Comparison of ENCODE assay signal across 22 cellular contexts in the genomic region with DNA sequence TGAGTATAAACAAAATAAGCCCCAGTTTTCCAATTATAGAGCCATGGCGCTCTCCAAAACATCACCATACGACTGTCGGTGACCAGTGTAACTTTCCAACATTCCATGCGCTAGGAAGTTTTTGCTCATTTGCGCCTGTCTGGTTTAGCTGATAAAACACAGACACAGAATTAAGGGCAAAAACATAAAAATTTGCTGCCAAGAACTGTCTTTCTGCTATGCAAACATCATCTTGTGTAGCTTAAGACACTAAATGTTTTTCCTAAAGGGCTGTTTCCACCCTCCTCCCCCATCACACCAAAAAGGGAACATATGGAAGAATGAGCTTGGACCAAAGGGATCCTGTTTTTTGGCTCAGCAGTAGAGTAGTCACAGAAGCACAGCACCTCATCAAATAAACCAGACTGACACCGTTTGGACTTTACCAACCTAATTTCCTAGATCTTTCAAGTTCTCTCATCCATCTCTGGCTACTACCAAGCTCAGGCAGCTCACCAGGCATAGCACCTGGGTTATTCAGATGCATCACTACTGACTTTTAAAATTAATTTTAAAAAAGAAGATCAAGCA.
DNase-seq lines count a peak whose midpoint lies in the region; ATAC-seq, FAIRE-seq and TF ChIP-seq lines count a peak whose summit lies in the region.
"Had no signal": no experiment of that assay in that cellular context is flagged by ENCODE, and none has a peak within 500 bp of the region (broad histone marks: within the 10 kb centered on the region; RNA-seq: fewer than 3 reads in every experiment).

No MANE protein-coding gene starts in this region.

- H3K27ac ChIP-seq in liver (ENCODE audit: low read depth in 1 of 2, low read length in 2 of 2) (no peak overlapping the region), HepG2 (ENCODE audit: extremely low read length, insufficient read depth, low read length) (no peak overlapping the region), endothelial cell of umbilical vein (ENCODE audit: insufficient read depth, low read depth, low read length) (no peak overlapping the region), pancreas (no peak overlapping the region)
- H3K27ac ChIP-seq: SK-N-MC had no signal

- H3K4me1 ChIP-seq in liver (ENCODE audit: control insufficient read depth in 4 of 4, insufficient read depth in 4 of 4, low read length in 3 of 4), result no peaks in the 10 kb centered on the region
- H3K4me1 ChIP-seq in HepG2 (ENCODE audit: insufficient read depth, low read length), result no peaks in the 10 kb centered on the region
- peaks cover 3% of the 10 kb centered on the region for H3K4me1 ChIP-seq in endothelial cell of umbilical vein (ENCODE audit: control insufficient read depth, extremely low read depth, insufficient read depth, low read length)
- H3K4me1 ChIP-seq in pancreas, result no peaks in the 10 kb centered on the region

- dilution Hi-C loops in endothelial cell of umbilical vein (cut with MboI; ENCODE audit: extremely low pct_ligation_motif_present, low sequenced_read_pairs), result no loop called here

- ATAC-seq in HepG2, result no peak
- ATAC-seq in pancreas, result no peak

- no peaks in the 10 kb centered on the region for H3K9me1 ChIP-seq in endothelial cell of umbilical vein (replicated peaks; ENCODE audit: control insufficient read depth, extremely low read depth, insufficient read depth, low read length)

- CTCF ChIA-PET in HepG2 (lab: Yijun Ruan, JAX; ENCODE audit: low intra/inter-chr PET ratio, low total read pairs) (no interaction called here), endothelial cell of umbilical vein (lab: Charles Lee) (no interaction called here)

- FAIRE-seq in HepG2 (lab: Jason Lieb, UNC) (no peak), endothelial cell of umbilical vein (lab: Jason Lieb, UNC) (no peak), pancreas (lab: Jason Lieb, UNC) (no peak)
- FAIRE-seq: GM18507, H54, HTR-8/SVneo, RCC 7860 had no signal

- no peak overlapping the region for H2AFZ ChIP-seq in HepG2 (ENCODE audit: low read length)
- no peak overlapping the region for H2AFZ ChIP-seq in endothelial cell of umbilical vein (ENCODE audit: low read depth, low read length)

- TF ChIP-seq RAD21 in liver (IDR thresholded peaks at IDR 0.05) (no peak), HepG2 (CRISPR knock-in tag; IDR thresholded peaks at IDR 0.05) (no peak)

- TF ChIP-seq CTCF in liver (IDR thresholded peaks at IDR 0.05; ENCODE audit: low read depth, low read length, missing input control) (no peak), HepG2 (CRISPR knock-in tag; IDR thresholded peaks at IDR 0.05) (no peak), endothelial cell of umbilical vein (IDR thresholded peaks at IDR 0.05; ENCODE audit: extremely low read depth in 1 of 2, insufficient read depth in 1 of 2, low read depth in 1 of 2, low read length in 2 of 2) (no peak), pancreas (IDR thresholded peaks at IDR 0.05) (no peak)

- no peaks in the 10 kb centered on the region for H3K9me3 ChIP-seq in liver (ENCODE audit: control insufficient read depth in 4 of 4, low read length in 3 of 4)
- no peaks in the 10 kb centered on the region for H3K9me3 ChIP-seq in HepG2 (ENCODE audit: low read length)
- no peaks in the 10 kb centered on the region for H3K9me3 ChIP-seq in endothelial cell of umbilical vein (replicated peaks; ENCODE audit: control insufficient read depth, insufficient read depth, low read length)
- H3K9me3 ChIP-seq in pancreas, result no peaks in the 10 kb centered on the region
- H3K9me3 ChIP-seq: MG63 had no signal

- POLR2A ChIA-PET in HepG2 (lab: Yijun Ruan, JAX), result no interaction called here
- POLR2A ChIA-PET in endothelial cell of umbilical vein (lab: Charles Lee), result no interaction called here

- H3K27me3 ChIP-seq in liver (ENCODE audit: control insufficient read depth in 4 of 4, insufficient read depth in 4 of 4, low read length in 3 of 4), result no peaks in the 10 kb centered on the region
- no peaks in the 10 kb centered on the region; a peak in 1 of 5 replicates for H3K27me3 ChIP-seq in HepG2 (ENCODE audit: control insufficient read depth in 1 of 2, insufficient read depth in 2 of 2, low read length in 2 of 2)
- no peaks in the 10 kb centered on the region for H3K27me3 ChIP-seq in endothelial cell of umbilical vein (ENCODE audit: control insufficient read depth in 2 of 2, insufficient read depth in 2 of 2, low read length in 2 of 2)
- no peaks in the 10 kb centered on the region for H3K27me3 ChIP-seq in pancreas
- H3K27me3 ChIP-seq: MG63 had no signal

- H3K79me2 ChIP-seq in HepG2 (ENCODE audit: insufficient read depth, low read length) (no peaks in the 10 kb centered on the region), endothelial cell of umbilical vein (ENCODE audit: control insufficient read depth, insufficient read depth, low read length) (no peaks in the 10 kb centered on the region)

- no peak overlapping the region for H3K4me3 ChIP-seq in liver (ENCODE audit: low read depth in 1 of 3, low read length in 3 of 3)
- H3K4me3 ChIP-seq in HepG2 (replicated peaks in 1 of 3; ENCODE audit: insufficient read depth in 1 of 3, low read depth in 2 of 3, low read length in 3 of 3), result no peak overlapping the region
- H3K4me3 ChIP-seq in endothelial cell of umbilical vein (replicated peaks in 1 of 3; ENCODE audit: insufficient read depth in 1 of 3, low read depth in 1 of 3, low read length in 3 of 3), result no peak overlapping the region
- no peak overlapping the region for H3K4me3 ChIP-seq in pancreas
- H3K4me3 ChIP-seq: MG63, SK-N-MC had no signal

- DNase-seq in HepG2 (ENCODE audit: low spot score), result no peak
- DNase-seq in endothelial cell of umbilical vein (ENCODE audit: low read depth, low spot score), result peak; percentile 39
- DNase-seq in middle frontal gyrus (ENCODE audit: extremely low spot score, low spot score), result peak; percentile 21
- DNase-seq in pancreas, result no peak
- no peak for DNase-seq in central memory CD4-positive, alpha-beta T cell
- DNase-seq in effector CD4-positive, alpha-beta T cell, result no peak
- DNase-seq: Calu3, KBM-7, MG63, NCI-H1105 treated with DMSO at 0.1 percent for 48 hours, NCI-H146, NCI-H1930, NCI-H2107, NCI-H526 treated with DMSO at 0.1 percent for 48 hours, OCI-M1, SIG-M5 had no signal

- BruUV-seq in HepG2 (replicated peaks; lab: Mats Ljungman, UMichigan) (no TSS peak), endothelial cell of umbilical vein (replicated peaks; lab: Mats Ljungman, UMichigan) (no TSS peak)

- TF ChIP-seq POLR2A in HepG2 (IDR thresholded peaks at IDR 0.05; ENCODE audit: insufficient read depth in 1 of 2, low read depth in 2 of 2, low read length in 2 of 2) (no peak), endothelial cell of umbilical vein (IDR thresholded peaks at IDR 0.05; ENCODE audit: low read depth, low read length) (no peak)

- intact Hi-C loops in HepG2 (cut with micrococcal nuclease; ENCODE audit: unreplicated experiment), result no loop called here
- intact Hi-C loops in endothelial cell of umbilical vein (cut with micrococcal nuclease), result no loop called here
- intact Hi-C loops in pancreas (cut with DNase I), result no loop called here

- H3K9ac ChIP-seq in liver (ENCODE audit: low read depth in 1 of 2, low read length in 2 of 2) (no peak overlapping the region), HepG2 (ENCODE audit: insufficient read depth, low read depth, low read length) (no peak overlapping the region), endothelial cell of umbilical vein (replicated peaks; ENCODE audit: extremely low read depth, insufficient read depth, low read length) (no peak overlapping the region)

- H3K4me2 ChIP-seq in HepG2 (ENCODE audit: low read depth, low read length) (no peak overlapping the region), endothelial cell of umbilical vein (ENCODE audit: insufficient read depth, low read length) (no peak overlapping the region)

- H4K20me1 ChIP-seq in HepG2 (ENCODE audit: insufficient read depth, low read length) (no peaks in the 10 kb centered on the region), endothelial cell of umbilical vein (replicated peaks; ENCODE audit: control insufficient read depth, extremely low read depth, insufficient read depth, low read length) (peaks cover 5% of the 10 kb centered on the region)

- WGBS in liver, result 55% methylated on average over 6 of the region's 6 CpGs
- whole genome bisulfite sequencing in HepG2 (ENCODE audit: low lambda C conversion rate), result 44% methylated on average over 6 of the region's 6 CpGs
- 44 to 56% methylated on average over 6 of the region's 6 CpGs for WGBS in pancreas, 2 donors

- TF ChIP-seq EP300 in HepG2 (IDR thresholded peaks at IDR 0.05; ENCODE audit: low read depth in 2 of 2, low read length in 2 of 2) (no peak), HepG2 (CRISPR knock-in tag; IDR thresholded peaks at IDR 0.05; ENCODE audit: borderline replicate concordance) (no peak)

- in situ Hi-C loops in HepG2 (cut with HindIII; ENCODE audit: extremely low pct_ligation_motif_present, low pct_unique_long_range_greater_than_20kb), result no loop called here

- H3K36me3 ChIP-seq in liver (ENCODE audit: control insufficient read depth in 4 of 4, insufficient read depth in 3 of 4, low read depth in 1 of 4, low read length in 3 of 4) (no peaks in the 10 kb centered on the region), HepG2 (replicated peaks in 1 of 2; ENCODE audit: control insufficient read depth in 1 of 2, insufficient read depth in 2 of 2, low read length in 2 of 2) (no peaks in the 10 kb centered on the region), endothelial cell of umbilical vein (ENCODE audit: control insufficient read depth in 2 of 2, extremely low read depth in 1 of 2, insufficient read depth in 2 of 2, low read length in 2 of 2) (no peaks in the 10 kb centered on the region), pancreas (no peaks in the 10 kb centered on the region)
- H3K36me3 ChIP-seq: MG63 had no signal

TF ChIP-seq in liver, 16 proteins besides CTCF, POLR2A, EP300 and RAD21 (continues in another document):
- no peak for TF ChIP-seq GABPA (IDR thresholded peaks at IDR 0.05 in 1 of 2, conservative IDR thresholded peaks at IDR 0.05 in 1 of 2)

TF ChIP-seq in HepG2, 621 proteins besides CTCF, POLR2A, EP300 and RAD21 (continues in another document):
- TF ChIP-seq ZIK1 (CRISPR knock-in tag; IDR thresholded peaks at IDR 0.05; ENCODE audit: borderline replicate concordance, low read depth) (no peak), ZNF816 (CRISPR knock-in tag; IDR thresholded peaks at IDR 0.05; ENCODE audit: borderline replicate concordance) (no peak), TOE1 (CRISPR knock-in tag; IDR thresholded peaks at IDR 0.05) (no peak), PHB2 (IDR thresholded peaks at IDR 0.05; ENCODE audit: partially characterized antibody) (no peak), MIER2 (CRISPR knock-in tag; IDR thresholded peaks at IDR 0.05) (no peak), MAFK (conservative IDR thresholded peaks at IDR 0.05 in 1 of 2, IDR thresholded peaks at IDR 0.05 in 1 of 2; ENCODE audit: low read length in 2 of 2) (no peak)

TF ChIP-seq in endothelial cell of umbilical vein, 7 proteins besides CTCF, POLR2A, EP300 and RAD21 (continues in another document):
- TF ChIP-seq, protein P1, sequence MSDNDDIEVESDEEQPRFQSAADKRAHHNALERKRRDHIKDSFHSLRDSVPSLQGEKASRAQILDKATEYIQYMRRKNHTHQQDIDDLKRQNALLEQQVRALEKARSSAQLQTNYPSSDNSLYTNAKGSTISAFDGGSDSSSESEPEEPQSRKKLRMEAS (IDR thresholded peaks at IDR 0.05; ENCODE audit: insufficient read depth, insufficient read length), result no peak
- TF ChIP-seq POLR2AphosphoS5 (IDR thresholded peaks at IDR 0.05; ENCODE audit: insufficient read depth, low read depth, low read length) (no peak), GATA2 (IDR thresholded peaks at IDR 0.05; ENCODE audit: insufficient read depth, insufficient read length, low read depth, low read length) (no peak)

Comparison
In these comparisons a context has a peak if more than half of its experiments do, and no peak if none do; other contexts are left out.
1. DNase-seq: peak in endothelial cell of umbilical vein (single experiment) and middle frontal gyrus (single experiment); none in HepG2 (single experiment), pancreas (0 of 6), central memory CD4-positive, alpha-beta T cell (single experiment) and effector CD4-positive, alpha-beta T cell (single experiment).